ENCODE assay signal across 18 cellular contexts in the genomic region with DNA sequence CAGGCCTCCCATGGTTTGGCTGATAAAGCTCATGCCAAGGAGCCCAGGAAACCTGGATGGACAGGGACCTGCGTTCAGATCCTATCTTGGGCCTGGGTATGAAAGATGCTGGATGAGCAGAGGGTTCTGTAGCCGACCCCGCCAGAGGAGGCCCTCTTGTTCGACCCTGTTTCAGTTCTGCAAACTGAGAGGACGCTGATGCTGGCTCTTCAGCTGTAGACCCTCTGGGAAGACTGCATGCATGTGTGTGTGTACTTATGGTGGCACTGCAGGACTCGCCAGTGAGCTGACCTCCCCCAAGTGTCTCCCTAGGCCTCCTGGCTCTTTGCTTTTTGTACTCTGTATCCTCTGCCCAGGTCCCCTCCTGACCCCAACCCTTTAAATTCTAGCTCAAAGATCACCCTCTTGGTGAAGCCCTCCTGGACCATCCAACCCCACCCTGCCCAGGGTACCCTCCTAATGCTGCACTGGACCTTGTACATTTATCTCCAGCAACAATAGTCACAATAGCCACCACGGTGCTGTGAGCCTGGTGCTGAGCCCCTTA. TPM values are rescaled to one million over a fixed set of nuclear protein-coding genes. Genes with fewer than 3 reads are reported as not detected.
DNase-seq lines count a peak whose midpoint lies in the region; ATAC-seq, FAIRE-seq and TF ChIP-seq lines count a peak whose summit lies in the region.
"Had no signal": no experiment of that assay in that cellular context is flagged by ENCODE, and none has a peak within 500 bp of the region (broad histone marks: within the 10 kb centered on the region; RNA-seq: fewer than 3 reads in every experiment).

No MANE protein-coding gene starts in this region.

- peaks cover 9% of the 10 kb centered on the region for H3K4me1 Mint-ChIP-seq in type B pancreatic cell (ENCODE audit: unreplicated experiment)
- H3K4me1 Mint-ChIP-seq: activated B cell treated with CpG ODN at 0.5 μM for 24 hours had no signal

- H3K9me1 ChIP-seq in K562 (ENCODE audit: control insufficient read depth, insufficient read depth, low read length) = no peaks in the 10 kb centered on the region

- H3K36me3 ChIP-seq in K562 (ENCODE audit: control insufficient read depth, insufficient read depth, low read length) (no peaks in the 10 kb centered on the region), mucosa of stomach (ENCODE audit: control insufficient read depth, insufficient read depth, low read length) (peaks cover 8% of the 10 kb centered on the region)
- H3K36me3 ChIP-seq: HAP-1, right lobe of liver had no signal

- no peak for FAIRE-seq in K562 (lab: Jason Lieb, UNC)
- FAIRE-seq: astrocyte had no signal

- no peak for TF ChIP-seq EP300 in K562 (IDR thresholded peaks at IDR 0.05; ENCODE audit: low read length)

- TF ChIP-seq POLR2A in K562 (conservative IDR thresholded peaks at IDR 0.05) = no peak

- no peaks in the 10 kb centered on the region for H3K27me3 Mint-ChIP-seq in type B pancreatic cell
- H3K27me3 Mint-ChIP-seq: activated B cell treated with CpG ODN at 0.5 μM for 24 hours had no signal

- H3K9me3 ChIP-seq in K562 (replicated peaks; ENCODE audit: control insufficient read depth, insufficient read depth, low read depth, low read length) (no peaks in the 10 kb centered on the region), mucosa of stomach (ENCODE audit: control insufficient read depth, low read length) (no peaks in the 10 kb centered on the region)
- H3K9me3 ChIP-seq: HAP-1, right lobe of liver had no signal

- H3K36me3 Mint-ChIP-seq in type B pancreatic cell = no peaks in the 10 kb centered on the region

- peak; percentile 14 for DNase-seq in left cardiac atrium
- DNase-seq in Right ventricle myocardium inferior (ENCODE audit: missing footprints) = no peak
- DNase-seq in K562 (ENCODE audit: extremely low read depth in 1 of 4, low spot score in 3 of 4) = no peak
- peak; percentile 27 for DNase-seq in type B pancreatic cell (ENCODE audit: extremely low spot score, unreplicated experiment)
- no peak for DNase-seq in GM03348 (ENCODE audit: low spot score)
- no peak for DNase-seq in hippocampal formation (lab: John Stamatoyannopoulos, UW)
- DNase-seq: activated B cell treated with CpG ODN at 0.5 μM for 24 hours, activated gamma-delta T cell, NCI-H1930, NCI-H446 treated with DMSO at 0.1 percent for 48 hours, occipital lobe had no signal

- 56% methylated on average over 7 of the region's 7 CpGs for WGBS in K562 (ENCODE audit: insufficient coverage, low coverage, missing lambda C conversion rate)

- no peak overlapping the region for H3K4me3 Mint-ChIP-seq in type B pancreatic cell
- H3K4me3 Mint-ChIP-seq: activated B cell treated with CpG ODN at 0.5 μM for 24 hours, T-helper 17 cell had no signal

- no peak overlapping the region for H3K4me3 ChIP-seq in K562
- no peak overlapping the region for H3K4me3 ChIP-seq in mucosa of stomach (ENCODE audit: low read length)
- H3K4me3 ChIP-seq: HAP-1, right lobe of liver had no signal

- H3K27me3 ChIP-seq in K562 (ENCODE audit: control insufficient read depth in 2 of 2, insufficient read depth in 2 of 2, low read length in 2 of 2) (no peaks in the 10 kb centered on the region), mucosa of stomach (ENCODE audit: control insufficient read depth, insufficient read depth, low read length) (no peaks in the 10 kb centered on the region)
- H3K27me3 ChIP-seq: right lobe of liver had no signal

- H3K9ac ChIP-seq in K562 (ENCODE audit: insufficient read depth in 1 of 2, low read depth in 2 of 2, low read length in 2 of 2) = no peak overlapping the region; a peak in 1 of 4 replicates
- H3K9ac ChIP-seq in mucosa of stomach (ENCODE audit: low read length) = peak overlapping the region; percentile 99

- ATAC-seq in left cardiac atrium (no peak), Right ventricle myocardium inferior (no peak), K562 (no peak), GM21515 (IDR thresholded peaks at IDR 0.05; ENCODE audit: unreplicated experiment) (no peak)
- ATAC-seq: T-helper 17 cell had no signal

- no peaks in the 10 kb centered on the region for H4K20me1 ChIP-seq in K562 (replicated peaks; ENCODE audit: control insufficient read depth, insufficient read depth, low read length)

- H3K27ac Mint-ChIP-seq in type B pancreatic cell = no peak overlapping the region
- H3K27ac Mint-ChIP-seq: activated B cell treated with CpG ODN at 0.5 μM for 24 hours, T-helper 17 cell had no signal

- TF ChIP-seq CTCF in K562 (IDR thresholded peaks at IDR 0.05 in 2 of 3, conservative IDR thresholded peaks at IDR 0.05 in 1 of 3; ENCODE audit: insufficient read depth in 2 of 3, low read depth in 1 of 3, low read length in 3 of 3) = no peak
- no peak for TF ChIP-seq CTCF in type B pancreatic cell (conservative IDR thresholded peaks at IDR 0.05)

- POLR2A ChIA-PET in K562 (lab: Yijun Ruan, JAX) = interaction anchor here (1.2 kb wide), 1 partner anchor 8 kb away, joined by 3 read pairs; no protein-coding TSS in a partner anchor

- TF ChIP-seq RAD21 in K562 (CRISPR knock-in tag; conservative IDR thresholded peaks at IDR 0.05 in 1 of 2, IDR thresholded peaks at IDR 0.05 in 1 of 2) = no peak

- no peak overlapping the region for H3K27ac ChIP-seq in K562 (ENCODE audit: extremely low read depth, low read depth, low read length)
- H3K27ac ChIP-seq: right lobe of liver had no signal

- no peaks in the 10 kb centered on the region for H3K9me3 Mint-ChIP-seq in type B pancreatic cell
- H3K9me3 Mint-ChIP-seq: activated B cell treated with CpG ODN at 0.5 μM for 24 hours had no signal

- H3K79me2 ChIP-seq in K562 (ENCODE audit: control insufficient read depth, insufficient read depth, low read length) = no peaks in the 10 kb centered on the region

- H3K4me1 ChIP-seq in K562 (replicated peaks in 1 of 2; ENCODE audit: control insufficient read depth in 2 of 2, insufficient read depth in 2 of 2, low read length in 2 of 2) = peaks cover 23 to 29% of the 10 kb centered on the region in 2 experiments
- peaks cover 51% of the 10 kb centered on the region for H3K4me1 ChIP-seq in mucosa of stomach (ENCODE audit: control insufficient read depth, insufficient read depth, low read length)
- H3K4me1 ChIP-seq: HAP-1, right lobe of liver had no signal

- CTCF ChIA-PET in K562 (lab: Yijun Ruan, JAX; ENCODE audit: low intra/inter-chr PET ratio) = no interaction called here

- no peak overlapping the region for H3K4me2 ChIP-seq in K562 (ENCODE audit: insufficient read depth, low read length)

- H2AFZ ChIP-seq in K562 (ENCODE audit: low read depth, low read length) = peak overlapping the region; percentile 93; the same call in 1 of the 2 replicates

- no TSS peak for BruUV-seq in K562 (replicated peaks; lab: Mats Ljungman, UMichigan)

- intact Hi-C loops in left cardiac atrium (cut with DNase I) = no loop called here
- intact Hi-C loops in Right ventricle myocardium inferior (cut with DNase I) = no loop called here
- intact Hi-C loops in K562 (cut with micrococcal nuclease) = no loop called here

- in situ Hi-C loops in K562 (cut with MboI) = loop anchor here (5.0 kb wide), 1 partner anchor 215 kb away; a partner anchor contains a TSS

RNA-seq across cellular contexts. Expression of a gene that starts 1.6 kb away (rescaled TPM):
- total RNA-seq in left cardiac atrium (not detected), Right ventricle myocardium inferior (not detected), K562 (2014; rRNA removed) (not detected in 2 replicates), K562 (2014; rRNA removed; fragmentation: Illumina TruSeq; extraction: Trizol) (0.15 TPM in 1 of 2 replicates, not detected in the other), K562 (2015; rRNA removed; fragmentation: Illumina TruSeq; extraction: Trizol) (not detected in 2 replicates), K562 (2021) (0.42 and 0.51 TPM in 2 replicates), type B pancreatic cell (ENCODE audit: low replicate concordance) (9.9 and 19.1 TPM in 2 replicates)
- not detected in 2 replicates for total RNA-seq in K562 (2011; cell fraction: chromatin; rRNA removed; ENCODE audit: low replicate concordance)
- not detected in 2 replicates for total RNA-seq in K562 (2011; cell fraction: nucleolus; rRNA removed)
- not detected in 2 replicates for total RNA-seq in K562 (2011; cell fraction: nucleoplasm; rRNA removed)
- polyA plus RNA-seq in K562 (2011; rRNA removed) (0.13 and 0.14 TPM in 2 replicates), K562 (2014; fragmentation: Illumina TruSeq; extraction: Trizol) (0.09 and 0.61 TPM in 2 replicates), K562 (2014; fragmentation: Nextera tagmentation; extraction: Ambion mirVana) (not detected), K562 (2014; rRNA removed) (0.04 TPM in 1 of 2 replicates, not detected in the other)
- polyA plus RNA-seq in K562 (2011; cell fraction: cytosol; rRNA removed) = 0.07 and 0.16 TPM in 2 replicates
- polyA plus RNA-seq in K562 (2011; cell fraction: nucleus; rRNA removed) = 0.81 and 1.8 TPM in 2 replicates
- 0.07 and 0.14 TPM in 2 replicates for polyA plus RNA-seq in K562 (2012)
- polyA minus RNA-seq in K562 (2011; rRNA and poly(A)+ RNA removed) = not detected in 2 replicates
- polyA minus RNA-seq in K562 (2011; cell fraction: cytosol; rRNA and poly(A)+ RNA removed) = not detected in 2 replicates
- not detected in 2 replicates for polyA minus RNA-seq in K562 (2011; cell fraction: nucleus; rRNA and poly(A)+ RNA removed)
- total RNA-seq: activated B cell treated with CpG ODN at 0.5 μM for 24 hours, astrocyte, fibroblast of villous mesenchyme, occipital lobe, T-helper 17 cell had no signal

RNA-seq across cellular contexts. Expression of a gene that starts 21.3 kb away (rescaled TPM):
- total RNA-seq in left cardiac atrium (10 to 100 TPM; 46.8 to 68.7 TPM), Right ventricle myocardium inferior (121 TPM), K562 (2014; rRNA removed) (2.3 and 4.3 TPM in 2 replicates), K562 (2014; rRNA removed; fragmentation: Illumina TruSeq; extraction: Trizol) (5.5 and 7.2 TPM in 2 replicates), K562 (2015; rRNA removed; fragmentation: Illumina TruSeq; extraction: Trizol) (4.1 and 4.5 TPM in 2 replicates), K562 (2021) (3.9 and 5.7 TPM in 2 replicates), type B pancreatic cell (ENCODE audit: low replicate concordance) (32.9 and 78.4 TPM in 2 replicates)
- 1.2 and 1.8 TPM in 2 replicates for total RNA-seq in K562 (2011; cell fraction: chromatin; rRNA removed; ENCODE audit: low replicate concordance)
- total RNA-seq in K562 (2011; cell fraction: nucleolus; rRNA removed) = 1.1 and 2.7 TPM in 2 replicates
- total RNA-seq in K562 (2011; cell fraction: nucleoplasm; rRNA removed) = 1.8 and 2.6 TPM in 2 replicates
- polyA plus RNA-seq in K562 (2011; rRNA removed) (17.5 and 22.3 TPM in 2 replicates), K562 (2014; fragmentation: Illumina TruSeq; extraction: Trizol) (8.9 and 9.5 TPM in 2 replicates), K562 (2014; fragmentation: Nextera tagmentation; extraction: Ambion mirVana) (10 to 100 TPM; 23.1 to 24.5 TPM), K562 (2014; rRNA removed) (8.9 and 9.4 TPM in 2 replicates)
- polyA plus RNA-seq in K562 (2011; cell fraction: cytosol; rRNA removed) = 10.2 and 17.2 TPM in 2 replicates
- polyA plus RNA-seq in K562 (2011; cell fraction: nucleus; rRNA removed) = 5.5 and 10.1 TPM in 2 replicates
- polyA plus RNA-seq in K562 (2012) = 10.9 and 11.4 TPM in 2 replicates
- polyA minus RNA-seq in K562 (2011; rRNA and poly(A)+ RNA removed) = 8.5 and 12.1 TPM in 2 replicates
- polyA minus RNA-seq in K562 (2011; cell fraction: cytosol; rRNA and poly(A)+ RNA removed) = 2.6 and 5.3 TPM in 2 replicates
- 1.2 and 3.3 TPM in 2 replicates for polyA minus RNA-seq in K562 (2011; cell fraction: nucleus; rRNA and poly(A)+ RNA removed)

RNA-seq across cellular contexts. Expression of a gene that starts 50.1 kb away (rescaled TPM):
- 1 to 10 TPM; 3.0 to 6.9 TPM for total RNA-seq in left cardiac atrium
- total RNA-seq in Right ventricle myocardium inferior = 2.8 TPM
- 0.16 TPM in 1 of 2 replicates, not detected in the other for total RNA-seq in K562 (2011; cell fraction: chromatin; rRNA removed; ENCODE audit: low replicate concordance)
- 0.17 TPM in 1 of 2 replicates, not detected in the other for total RNA-seq in K562 (2011; cell fraction: nucleolus; rRNA removed)
- total RNA-seq in K562 (2011; cell fraction: nucleoplasm; rRNA removed) = 0.15 and 0.23 TPM in 2 replicates
- not detected in 2 replicates for total RNA-seq in K562 (2014; rRNA removed)
- not detected in 2 replicates for total RNA-seq in K562 (2014; rRNA removed; fragmentation: Illumina TruSeq; extraction: Trizol)
- not detected in 2 replicates for total RNA-seq in K562 (2015; rRNA removed; fragmentation: Illumina TruSeq; extraction: Trizol)
- total RNA-seq in K562 (2021) = not detected in 2 replicates
- polyA plus RNA-seq in K562 (2011; rRNA removed) = not detected in 2 replicates
- polyA plus RNA-seq in K562 (2011; cell fraction: cytosol; rRNA removed) = not detected in 2 replicates
- 0.15 TPM in 1 of 2 replicates, not detected in the other for polyA plus RNA-seq in K562 (2011; cell fraction: nucleus; rRNA removed)
- polyA plus RNA-seq in K562 (2012) = not detected in 2 replicates
- polyA plus RNA-seq in K562 (2014; fragmentation: Illumina TruSeq; extraction: Trizol) = not detected in 2 replicates
- polyA plus RNA-seq in K562 (2014; fragmentation: Nextera tagmentation; extraction: Ambion mirVana) = not detected
- not detected in 2 replicates for polyA plus RNA-seq in K562 (2014; rRNA removed)
- polyA minus RNA-seq in K562 (2011; rRNA and poly(A)+ RNA removed) = not detected in 2 replicates
- polyA minus RNA-seq in K562 (2011; cell fraction: cytosol; rRNA and poly(A)+ RNA removed) = not detected in 2 replicates
- under 0.01 and 0.11 TPM in 2 replicates for polyA minus RNA-seq in K562 (2011; cell fraction: nucleus; rRNA and poly(A)+ RNA removed)
- 0.17 and 0.52 TPM in 2 replicates for total RNA-seq in type B pancreatic cell (ENCODE audit: low replicate concordance)
- total RNA-seq: astrocyte had no signal

Comparison
In these comparisons a context has a peak if more than half of its experiments do, and no peak if none do; other contexts are left out.
1. DNase-seq: peak in left cardiac atrium (single experiment) and type B pancreatic cell (single experiment); none in Right ventricle myocardium inferior (single experiment), K562 (0 of 4), GM03348 (single experiment) and hippocampal formation (0 of 2).